Comparison of ENCODE assay signal across 18 cellular contexts in the genomic region with DNA sequence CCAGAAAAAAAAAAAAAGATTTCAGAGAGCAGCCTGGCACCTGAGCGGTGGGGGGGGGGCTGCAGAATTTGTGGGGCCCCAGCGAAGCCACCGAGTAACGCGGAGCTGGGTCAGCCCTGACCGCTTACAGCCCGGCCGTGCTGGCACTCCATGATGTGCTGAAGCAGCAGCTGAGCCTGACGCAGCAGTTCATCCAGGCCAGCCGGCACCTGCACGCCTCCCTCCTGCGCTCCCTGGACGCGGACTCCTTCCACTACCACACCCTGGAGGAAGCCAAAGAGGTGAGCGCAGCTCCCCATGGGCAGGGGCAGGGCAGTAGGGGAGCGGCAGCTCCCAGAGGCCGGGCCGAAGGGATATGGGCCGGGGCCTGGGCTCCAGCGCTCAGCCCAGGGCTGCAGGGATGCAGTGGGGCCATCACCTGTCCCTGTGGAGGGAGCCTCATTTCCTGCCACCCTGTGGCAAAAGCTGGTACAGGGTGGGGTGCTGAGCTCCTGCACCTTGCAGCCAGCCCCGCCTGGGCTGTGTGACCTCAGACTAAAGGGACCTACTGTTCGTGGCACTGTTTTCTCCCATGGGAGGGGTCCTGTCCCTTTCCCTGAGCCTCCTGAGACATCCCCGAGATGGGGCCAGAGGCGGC. TPM values are rescaled to one million over a fixed set of nuclear protein-coding genes. Genes with fewer than 3 reads are reported as not detected.
DNase-seq lines count a peak whose midpoint lies in the region; ATAC-seq and TF ChIP-seq lines count a peak whose summit lies in the region.
"Had no signal": no experiment of that assay in that cellular context is flagged by ENCODE, and none has a peak within 500 bp of the region (broad histone marks: within the 10 kb centered on the region; RNA-seq: fewer than 3 reads in every experiment).

No MANE protein-coding gene starts in this region.

- no peak overlapping the region for H2BK15ac ChIP-seq in mesendoderm (replicated peaks; ENCODE audit: low read depth)

- no peak for DNase-seq in HCT116 (ENCODE audit: low read depth, low spot score)
- DNase-seq in mesendoderm = peak; percentile 20
- no peak for DNase-seq in stimulated activated CD4-positive, alpha-beta T cell treated with anti-CD3 and anti-CD28 coated beads, Interleukin-12 subunit alpha, Interleukin-12 subunit beta, amount 100 ng/mL, for 4 hours
- no peak for DNase-seq in inferior parietal cortex (ENCODE audit: extremely low spot score)
- DNase-seq: activated CD4-positive, alpha-beta T cell treated with anti-CD3 and anti-CD28 coated beads for 1 hour; activated naive CD4-positive, alpha-beta T cell treated with Interleukin-2 at 50 U/mL for 16 hours; GDM1; HCEC 1CT; MM.1S; naive thymus-derived CD4-positive, alpha-beta T cell; NCI-H187; stimulated activated CD4-positive, alpha-beta T cell treated with anti-CD3 and anti-CD28 coated beads, Interleukin-4, amount 100 ng/mL, for 4 hours had no signal

- no peak overlapping the region for H3K18ac ChIP-seq in mesendoderm (ENCODE audit: low read length)

- no peak overlapping the region for H4K5ac ChIP-seq in mesendoderm (ENCODE audit: low read length)

- intact Hi-C loops in HCT116 (cut with micrococcal nuclease) = no loop called here

- H3K9ac ChIP-seq in HCT116 (ENCODE audit: low read length) = no peak overlapping the region
- no peak overlapping the region for H3K9ac ChIP-seq in mesendoderm (ENCODE audit: low read length)

- H3K9me3 ChIP-seq in HCT116 (ENCODE audit: control insufficient read depth in 1 of 2, insufficient read depth in 1 of 2, low read depth in 1 of 2, low read length in 2 of 2) = no peaks in the 10 kb centered on the region

- peaks cover 16 to 21% of the 10 kb centered on the region in 2 experiments; a peak in 3 of 4 replicates for H3K36me3 ChIP-seq in HCT116 (ENCODE audit: control insufficient read depth in 1 of 2, insufficient read depth in 2 of 2, low read length in 2 of 2)
- H3K36me3 ChIP-seq in mesendoderm (ENCODE audit: control insufficient read depth, insufficient read depth, low read length) = peaks cover 14% of the 10 kb centered on the region

- no peaks in the 10 kb centered on the region for H3K79me2 ChIP-seq in HCT116 (ENCODE audit: insufficient read depth, low read length)
- H3K79me2 ChIP-seq in mesendoderm (ENCODE audit: control insufficient read depth, insufficient read depth, low read length) = no peaks in the 10 kb centered on the region

- WGBS in mesendoderm (ENCODE audit: extremely low coverage, insufficient coverage, low lambda C conversion rate) = no CpG with 5 or more reads among the region's 24 CpGs

- no peaks in the 10 kb centered on the region for H3K9me2 ChIP-seq in HCT116 (ENCODE audit: insufficient read depth)

- no peaks in the 10 kb centered on the region for H4K20me1 ChIP-seq in HCT116 (ENCODE audit: insufficient read depth)

- RAD21 ChIA-PET in HCT116 (lab: Charles Lee; ENCODE audit: low non-redundant PET in 1 of 2, low total read pairs in 2 of 2, uncharacterized antibody in 2 of 2, unreplicated experiment in 2 of 2) = no interaction called here

- no peak overlapping the region for H2AK5ac ChIP-seq in mesendoderm (ENCODE audit: low read length)

- H3K4me2 ChIP-seq in HCT116 (ENCODE audit: low read length) (no peak overlapping the region), mesendoderm (ENCODE audit: low read length) (no peak overlapping the region)

- H2BK120ac ChIP-seq in mesendoderm (ENCODE audit: low read depth, low read length) = no peak overlapping the region

- TF ChIP-seq CTCF in HCT116 (IDR thresholded peaks at IDR 0.05 in 2 of 3, conservative IDR thresholded peaks at IDR 0.05 in 1 of 3; ENCODE audit: borderline replicate concordance in 1 of 3, insufficient read depth in 1 of 3, low read depth in 2 of 3, low read length in 2 of 3) (0 out of 6 replicates have a peak, but pooled peaks of 1 of the 3 experiments have one; percentile 2), VCaP (conservative IDR thresholded peaks at IDR 0.05) (0 out of 2 replicates have a peak, but pooled peaks have one; percentile 13)

- no peak overlapping the region for H3K4ac ChIP-seq in mesendoderm (ENCODE audit: low read depth, low read length)

- no peak overlapping the region for H2BK5ac ChIP-seq in mesendoderm (ENCODE audit: low read length)

- no peak overlapping the region for H2AFZ ChIP-seq in HCT116 (ENCODE audit: low read depth, low read length, poor library complexity, severe bottlenecking)

- H3K4me3 ChIP-seq in HCT116 (replicated peaks in 1 of 2; ENCODE audit: low read depth in 1 of 2, low read length in 2 of 2) = no peak overlapping the region
- H3K4me3 ChIP-seq in mesendoderm (ENCODE audit: low read length) = no peak overlapping the region
- H3K4me3 ChIP-seq: lung, skin epidermis had no signal

- H3K56ac ChIP-seq in mesendoderm (ENCODE audit: low read length) = no peak overlapping the region

- CTCF ChIA-PET in HCT116 (lab: Charles Lee) = interaction anchor here (1.3 kb wide), 1 partner anchor 73 kb away, joined by 4 read pairs; no protein-coding TSS in a partner anchor

- no TSS peak for BruUV-seq in HCT116 (replicated peaks; lab: Mats Ljungman, UMichigan)

- H3K4me1 ChIP-seq in HCT116 (ENCODE audit: control insufficient read depth in 1 of 2, insufficient read depth in 2 of 2, low read length in 2 of 2) (no peaks in the 10 kb centered on the region), mesendoderm (ENCODE audit: control insufficient read depth, low read depth, low read length) (no peaks in the 10 kb centered on the region)

- H3K27ac ChIP-seq in HCT116 (ENCODE audit: low read depth, low read length) (no peak overlapping the region), VCaP (no peak overlapping the region), mesendoderm (ENCODE audit: low read depth, low read length) (no peak overlapping the region)
- H3K27ac ChIP-seq: skin epidermis had no signal

- no peak for TF ChIP-seq POLR2A in HCT116 (IDR thresholded peaks at IDR 0.05; ENCODE audit: borderline replicate concordance, extremely low read depth, insufficient read depth, insufficient read length)

- H4K8ac ChIP-seq in mesendoderm (ENCODE audit: low read depth, low read length) = no peak overlapping the region

- POLR2A ChIA-PET in HCT116 (lab: Charles Lee) = no interaction called here

- no peaks in the 10 kb centered on the region for H3K79me1 ChIP-seq in mesendoderm (ENCODE audit: low read length)

- ATAC-seq in HCT116 = peak; percentile 40; the same call in 1 of the 2 replicates
- ATAC-seq: naive thymus-derived CD4-positive, alpha-beta T cell had no signal

- no peak overlapping the region for H3K23ac ChIP-seq in mesendoderm (ENCODE audit: low read length)

- no peaks in the 10 kb centered on the region for H3K27me3 ChIP-seq in HCT116 (ENCODE audit: insufficient read depth, low read length)
- H3K27me3 ChIP-seq in mesendoderm (ENCODE audit: insufficient read depth, low read length, poor library complexity) = no peaks in the 10 kb centered on the region

- TF ChIP-seq RAD21 in HCT116 (IDR thresholded peaks at IDR 0.05; ENCODE audit: low read depth) = 0 out of 2 replicates have a peak, but pooled peaks have one; percentile 7

TF ChIP-seq in HCT116, 20 proteins besides CTCF, POLR2A, EP300 and RAD21:
- no peak for TF ChIP-seq EGR1 (IDR thresholded peaks at IDR 0.05; ENCODE audit: low read depth)
- TF ChIP-seq, protein P1, sequence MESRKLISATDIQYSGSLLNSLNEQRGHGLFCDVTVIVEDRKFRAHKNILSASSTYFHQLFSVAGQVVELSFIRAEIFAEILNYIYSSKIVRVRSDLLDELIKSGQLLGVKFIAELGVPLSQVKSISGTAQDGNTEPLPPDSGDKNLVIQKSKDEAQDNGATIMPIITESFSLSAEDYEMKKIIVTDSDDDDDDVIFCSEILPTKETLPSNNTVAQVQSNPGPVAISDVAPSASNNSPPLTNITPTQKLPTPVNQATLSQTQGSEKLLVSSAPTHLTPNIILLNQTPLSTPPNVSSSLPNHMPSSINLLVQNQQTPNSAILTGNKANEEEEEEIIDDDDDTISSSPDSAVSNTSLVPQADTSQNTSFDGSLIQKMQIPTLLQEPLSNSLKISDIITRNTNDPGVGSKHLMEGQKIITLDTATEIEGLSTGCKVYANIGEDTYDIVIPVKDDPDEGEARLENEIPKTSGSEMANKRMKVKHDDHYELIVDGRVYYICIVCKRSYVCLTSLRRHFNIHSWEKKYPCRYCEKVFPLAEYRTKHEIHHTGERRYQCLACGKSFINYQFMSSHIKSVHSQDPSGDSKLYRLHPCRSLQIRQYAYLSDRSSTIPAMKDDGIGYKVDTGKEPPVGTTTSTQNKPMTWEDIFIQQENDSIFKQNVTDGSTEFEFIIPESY (IDR thresholded peaks at IDR 0.05; ENCODE audit: extremely low read depth, insufficient replicate concordance, low read length) = no peak
- TF ChIP-seq YY1 (IDR thresholded peaks at IDR 0.05; ENCODE audit: extremely low read depth, insufficient replicate concordance, low read depth, low read length) = no peak
- no peak for TF ChIP-seq SIN3A (IDR thresholded peaks at IDR 0.05; ENCODE audit: low read depth)
- TF ChIP-seq, protein P2, sequence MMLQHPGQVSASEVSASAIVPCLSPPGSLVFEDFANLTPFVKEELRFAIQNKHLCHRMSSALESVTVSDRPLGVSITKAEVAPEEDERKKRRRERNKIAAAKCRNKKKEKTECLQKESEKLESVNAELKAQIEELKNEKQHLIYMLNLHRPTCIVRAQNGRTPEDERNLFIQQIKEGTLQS (IDR thresholded peaks at IDR 0.05) = no peak
TF ChIP-seq in HCT116: peak in this region for 0.

RNA-seq across cellular contexts. Expression of a gene that starts 18.3 kb away (rescaled TPM):
- 6.8 TPM for total RNA-seq in HCT116 (2021; ENCODE audit: unreplicated experiment)
- 3.5 and 6.5 TPM in 2 replicates for polyA plus RNA-seq in HCT116 (2012)
- 2.4 TPM for polyA plus RNA-seq in mesendoderm (2013, experiment 1 of 2)
- polyA plus RNA-seq in mesendoderm (2013, experiment 2 of 2) = 2.4 TPM

RNA-seq across cellular contexts. Expression of a gene that starts 18.5 kb away (rescaled TPM):
- not detected for total RNA-seq in HCT116 (2021; ENCODE audit: unreplicated experiment)
- not detected in 2 replicates for polyA plus RNA-seq in HCT116 (2012)
- 0.46 TPM for polyA plus RNA-seq in mesendoderm (2013, experiment 1 of 2)
- 0.46 TPM for polyA plus RNA-seq in mesendoderm (2013, experiment 2 of 2)
- total RNA-seq: endothelial cell of umbilical vein; HT1080; lung; naive thymus-derived CD4-positive, alpha-beta T cell; NCI-H460 had no signal
- polyA plus RNA-seq: endothelial cell of umbilical vein; naive thymus-derived CD4-positive, alpha-beta T cell had no signal

RNA-seq across cellular contexts. Expression of a gene that starts 27.7 kb away (rescaled TPM):
- total RNA-seq in HCT116 (2021; ENCODE audit: unreplicated experiment) = 65.8 TPM
- 37.2 and 38.0 TPM in 2 replicates for polyA plus RNA-seq in HCT116 (2012)
- polyA plus RNA-seq in mesendoderm (2013, experiment 1 of 2) = 59.8 TPM
- 59.3 TPM for polyA plus RNA-seq in mesendoderm (2013, experiment 2 of 2)

RNA-seq across cellular contexts. Expression of a gene that starts 42.7 kb away (rescaled TPM):
- 37.7 TPM for total RNA-seq in HCT116 (2021; ENCODE audit: unreplicated experiment)
- 29.6 and 31.2 TPM in 2 replicates for polyA plus RNA-seq in HCT116 (2012)
- polyA plus RNA-seq in mesendoderm (2013, experiment 1 of 2) = 13.7 TPM
- polyA plus RNA-seq in mesendoderm (2013, experiment 2 of 2) = 13.6 TPM

RNA-seq across cellular contexts. Expression of a gene that starts 57.7 kb away (rescaled TPM):
- total RNA-seq in HCT116 (2021; ENCODE audit: unreplicated experiment) = 49.1 TPM
- 41.1 and 47.6 TPM in 2 replicates for polyA plus RNA-seq in HCT116 (2012)
- 29.4 TPM for polyA plus RNA-seq in mesendoderm (2013, experiment 1 of 2)
- polyA plus RNA-seq in mesendoderm (2013, experiment 2 of 2) = 32.0 TPM
